In the genomic region with DNA sequence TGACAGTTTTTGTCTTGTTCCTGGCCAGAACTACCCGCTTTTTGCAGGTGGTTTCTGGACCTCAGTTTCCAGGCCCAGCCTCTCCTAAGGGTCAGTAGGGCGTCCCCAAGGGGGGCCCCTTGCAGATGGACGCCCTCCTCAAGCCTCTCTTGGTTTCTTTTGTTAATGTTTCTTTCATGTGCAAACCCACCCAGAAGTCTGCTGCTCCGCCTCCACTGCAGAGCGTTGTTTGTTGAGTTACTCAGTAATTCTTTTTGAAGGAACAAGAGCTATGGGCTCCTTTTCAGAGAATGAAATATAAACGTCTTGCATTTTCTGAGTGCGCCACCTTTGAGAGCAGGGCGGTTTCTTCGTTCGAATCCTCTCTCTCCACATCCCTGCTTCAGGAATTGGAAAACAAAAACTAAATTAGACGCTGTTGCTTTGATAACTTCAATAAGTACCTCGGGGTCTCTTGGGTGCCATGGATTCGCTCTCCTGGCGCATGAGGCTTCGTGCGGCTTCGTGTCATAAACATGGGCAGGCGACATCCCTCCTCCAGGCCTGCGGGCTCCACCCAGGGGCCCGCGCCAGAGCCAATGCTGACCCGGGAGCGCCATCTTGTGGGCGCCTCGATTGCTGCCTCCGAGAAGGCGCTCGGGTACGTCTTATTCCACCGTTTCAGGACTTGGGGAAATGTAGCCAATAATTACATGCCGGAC, we compare ENCODE assay signal across 8 cellular contexts. TPM values are rescaled to one million over a fixed set of nuclear protein-coding genes. Genes with fewer than 3 reads are reported as not detected.
DNase-seq lines count a peak whose midpoint lies in the region; ATAC-seq and TF ChIP-seq lines count a peak whose summit lies in the region.

No MANE protein-coding gene starts in this region.

- ATAC-seq in HG02588 (IDR thresholded peaks at IDR 0.05; ENCODE audit: unreplicated experiment) (peak; percentile 85), sciatic nerve (peak; percentile 97), GM18517 (IDR thresholded peaks at IDR 0.05; ENCODE audit: unreplicated experiment) (no peak)

- DNase-seq in GM06990 (ENCODE audit: extremely low read depth, insufficient read length) (peak; percentile 71), NCI-H1105 treated with DMSO at 0.1 percent for 48 hours (lab: John Stamatoyannopoulos, UW) (peak; percentile 65), amygdala (lab: John Stamatoyannopoulos, UW) (peak in 53 of 56 donors; percentile 18 to 86 (median 58)), hepatic stellate cell (ENCODE audit: low spot score) (peak; percentile 91), sciatic nerve (ENCODE audit: low spot score) (peak; percentile 91)
- DNase-seq in T-helper 2 cell treated with Interferon-gamma antibody and Interleukin-4, amounts not matched to agents 5 μg/mL and 100 μg/mL, for 36 hours (ENCODE audit: low spot score): peak; percentile 76

- no peak overlapping the region for H3K4me3 ChIP-seq in GM06990 (replicated peaks; ENCODE audit: low read depth, low read length)

- H3K27ac Mint-ChIP-seq in T-helper 2 cell treated with Interferon-gamma antibody and Interleukin-4, amounts not matched to agents 5 μg/mL and 100 μg/mL, for 36 hours: peak overlapping the region; percentile 7

- no peaks in the 10 kb centered on the region for H3K36me3 Mint-ChIP-seq in T-helper 2 cell treated with Interferon-gamma antibody and Interleukin-4, amounts not matched to agents 5 μg/mL and 100 μg/mL, for 36 hours (ENCODE audit: low read depth)

- H3K27me3 ChIP-seq in GM06990 (replicated peaks; ENCODE audit: control insufficient read depth, insufficient read depth, low read length): no peaks in the 10 kb centered on the region

- no peaks in the 10 kb centered on the region for H3K27me3 Mint-ChIP-seq in T-helper 2 cell treated with Interferon-gamma antibody and Interleukin-4, amounts not matched to agents 5 μg/mL and 100 μg/mL, for 36 hours (ENCODE audit: low read depth)

- H3K36me3 ChIP-seq in GM06990 (ENCODE audit: control insufficient read depth, insufficient read depth, low read length): no peaks in the 10 kb centered on the region

- intact Hi-C loops in sciatic nerve (cut with DNase I): no loop called here

- H3K9me3 Mint-ChIP-seq in T-helper 2 cell treated with Interferon-gamma antibody and Interleukin-4, amounts not matched to agents 5 μg/mL and 100 μg/mL, for 36 hours: no peaks in the 10 kb centered on the region

- H3K4me1 Mint-ChIP-seq in T-helper 2 cell treated with Interferon-gamma antibody and Interleukin-4, amounts not matched to agents 5 μg/mL and 100 μg/mL, for 36 hours (ENCODE audit: low read depth): peaks cover 11% of the 10 kb centered on the region

- TF ChIP-seq CTCF in GM06990 (IDR thresholded peaks at IDR 0.05; ENCODE audit: insufficient read depth, low read length, poor library complexity, severe bottlenecking): peak; percentile 95

- peak overlapping the region; percentile 18 for H3K4me3 Mint-ChIP-seq in T-helper 2 cell treated with Interferon-gamma antibody and Interleukin-4, amounts not matched to agents 5 μg/mL and 100 μg/mL, for 36 hours

RNA-seq across cellular contexts. Expression of gene CKMT2, which starts 38.3 kb away (rescaled TPM):
- total RNA-seq in sciatic nerve: 5.9 TPM
